ENCODE assay signal across 18 cellular contexts in genomic region chr13:27827646-27828045, GRCh38. TPM values are rescaled to one million over a fixed set of nuclear protein-coding genes. Genes with fewer than 3 reads are reported as not detected.
DNase-seq lines count a peak whose midpoint lies in the region; TF ChIP-seq lines count a peak whose summit lies in the region.
"Had no signal": no experiment of that assay in that cellular context is flagged by ENCODE, and none has a peak within 500 bp of the region (broad histone marks: within the 10 kb centered on the region; RNA-seq: fewer than 3 reads in every experiment).

No MANE protein-coding gene starts in this region.

- dilution Hi-C loops in mammary epithelial cell (cut with HindIII; ENCODE audit: low sequenced_read_pairs), result loop anchor here (25.0 kb wide), 1 partner anchor 135 kb away; the partner anchor contains the start of gene CDX2

- H3K27me3 Mint-ChIP-seq in MCF 10A (ENCODE audit: insufficient read depth, unreplicated experiment) (peaks cover 23% of the 10 kb centered on the region), HFFc6 (ENCODE audit: insufficient read depth) (peaks cover 29% of the 10 kb centered on the region)

- H3K4me1 ChIP-seq in mammary epithelial cell (ENCODE audit: insufficient read depth, low read length), result peaks cover 11% of the 10 kb centered on the region
- H3K4me1 ChIP-seq: BE2C had no signal

- H3K4me3 ChIP-seq in mammary epithelial cell (replicated peaks in 1 of 3; ENCODE audit: insufficient read depth in 1 of 3, low read depth in 2 of 3, low read length in 3 of 3), result no peak overlapping the region
- H3K4me3 ChIP-seq: GM23248 had no signal

- no peak for TF ChIP-seq CTCF in MCF 10A (IDR thresholded peaks at IDR 0.05; ENCODE audit: unreplicated experiment)
- TF ChIP-seq CTCF in mammary epithelial cell (conservative IDR thresholded peaks at IDR 0.05 in 1 of 2, IDR thresholded peaks at IDR 0.05 in 1 of 2; ENCODE audit: extremely low read depth in 1 of 2, insufficient read depth in 1 of 2, low read depth in 1 of 2, low read length in 2 of 2), result no peak
- TF ChIP-seq CTCF in HFFc6 (IDR thresholded peaks at IDR 0.05), result no peak

- no peaks in the 10 kb centered on the region for H4K20me1 ChIP-seq in mammary epithelial cell (ENCODE audit: insufficient read depth, low read length)

- no peaks in the 10 kb centered on the region for H3K9me3 ChIP-seq in mammary epithelial cell (replicated peaks; ENCODE audit: insufficient read depth, low read length)
- H3K9me3 ChIP-seq: BE2C had no signal

- POLR2A ChIA-PET in MCF 10A (lab: Yijun Ruan, JAX), result interaction anchor here (0.7 to 3.4 kb wide), 5 partner anchors 56 to 295 kb away, joined by 3 to 29 read pairs (median 3); partner anchors contain the start of genes LNX2 and POLR1D

- peaks cover 21% of the 10 kb centered on the region for H3K4me1 Mint-ChIP-seq in MCF 10A (ENCODE audit: insufficient read depth, unreplicated experiment)
- H3K4me1 Mint-ChIP-seq in HFFc6 (ENCODE audit: low read depth), result no peaks in the 10 kb centered on the region; the same call in 1 of the 2 replicates

- H3K27me3 ChIP-seq in mammary epithelial cell (ENCODE audit: insufficient read depth, low read length), result peaks cover 10% of the 10 kb centered on the region

- intact Hi-C loops in MCF 10A (cut with micrococcal nuclease), result loop anchor here (2.0 kb wide), 1 partner anchor 207 kb away; the partner anchor contains the start of genes LNX2 and POLR1D
- intact Hi-C loops in mammary epithelial cell (cut with micrococcal nuclease), result loop anchor here (2.0 to 5.0 kb wide), 2 partner anchors 35 to 170 kb away; partner anchors contain the start of gene GSX1

- DNase-seq in MCF 10A (ENCODE audit: unreplicated experiment), result no peak
- DNase-seq in mammary epithelial cell, result no peak
- DNase-seq in M059J (ENCODE audit: low read depth), result peak; percentile 3
- peak; percentile 33 for DNase-seq in NCI-H2196 treated with DMSO at 0.1 percent for 48 hours (lab: John Stamatoyannopoulos, UW; ENCODE audit: unreplicated experiment)
- no peak for DNase-seq in HFFc6
- no peak for DNase-seq in epidermal melanocyte (ENCODE audit: insufficient read length, low spot score)
- DNase-seq: ACHN; BE2C; C1 segment of cervical spinal cord; CD4-positive, CD25-positive, alpha-beta regulatory T cell; CD8-positive, alpha-beta memory T cell; DMS 273 treated with DMSO at 0.1 percent for 48 hours; DMS79; GDM1; H7 had no signal

- H2AFZ ChIP-seq in mammary epithelial cell (ENCODE audit: low read depth, low read length), result no peak overlapping the region
- H2AFZ ChIP-seq: GM23248 had no signal

- H3K36me3 ChIP-seq in mammary epithelial cell (ENCODE audit: insufficient read depth, low read length), result no peaks in the 10 kb centered on the region
- H3K36me3 ChIP-seq: BE2C had no signal

- 63% methylated on average over 4 of the region's 4 CpGs for WGBS in mammary epithelial cell (ENCODE audit: low coverage, missing lambda C conversion rate)

- H3K4me3 Mint-ChIP-seq in MCF 10A (ENCODE audit: unreplicated experiment) (peak overlapping the region; percentile 66), HFFc6 (no peak overlapping the region)
- H3K4me3 Mint-ChIP-seq: CD4-positive, CD25-positive, alpha-beta regulatory T cell; CD8-positive, alpha-beta memory T cell had no signal

- H3K9ac ChIP-seq in mammary epithelial cell (ENCODE audit: insufficient read depth, low read length), result no peak overlapping the region
- H3K9ac ChIP-seq: GM23248 had no signal

- H3K27ac Mint-ChIP-seq in MCF 10A (ENCODE audit: low read depth, unreplicated experiment) (peak overlapping the region; percentile 66), HFFc6 (no peak overlapping the region)
- H3K27ac Mint-ChIP-seq: CD4-positive, CD25-positive, alpha-beta regulatory T cell had no signal

- H3K36me3 Mint-ChIP-seq in MCF 10A (ENCODE audit: insufficient read depth, unreplicated experiment), result peaks cover 6% of the 10 kb centered on the region
- H3K36me3 Mint-ChIP-seq in HFFc6 (ENCODE audit: low read depth), result no peaks in the 10 kb centered on the region
- H3K36me3 Mint-ChIP-seq: CD4-positive, CD25-positive, alpha-beta regulatory T cell; CD8-positive, alpha-beta memory T cell had no signal

- BruUV-seq in MCF 10A (replicated peaks; lab: Mats Ljungman, UMichigan), result no TSS peak
- no TSS peak for BruUV-seq in mammary epithelial cell (replicated peaks; lab: Mats Ljungman, UMichigan)

- no peak overlapping the region for H3K4me2 ChIP-seq in mammary epithelial cell (ENCODE audit: insufficient read depth, low read depth, low read length)

- no peaks in the 10 kb centered on the region for H3K79me2 ChIP-seq in mammary epithelial cell (ENCODE audit: insufficient read depth, low read length)

- H3K9me3 Mint-ChIP-seq in MCF 10A (ENCODE audit: unreplicated experiment) (no peaks in the 10 kb centered on the region), HFFc6 (no peaks in the 10 kb centered on the region)

- in situ Hi-C loops in mammary epithelial cell (cut with MboI; ENCODE audit: low sequenced_read_pairs in 2 of 2), result loop anchor here (5.0 to 25.0 kb wide), 5 partner anchors 53 to 453 kb away; partner anchors contain the start of gene URAD (in 1 of the 2)

- CTCF ChIA-PET in MCF 10A (lab: Yijun Ruan, JAX), result interaction anchor here (0.6 to 8.2 kb wide), 44 partner anchors 10 to 874 kb away, joined by 3 to 173 read pairs (median 11); partner anchors contain the start of genes GTF3A and URAD
- CTCF ChIA-PET in mammary epithelial cell (lab: Charles Lee; ENCODE audit: low non-redundant PET), result no interaction called here

- H3K27ac ChIP-seq in mammary epithelial cell (ENCODE audit: insufficient read depth, low read depth, low read length), result no peak overlapping the region
- H3K27ac ChIP-seq: GM23248 had no signal

RNA-seq across cellular contexts. Expression of gene GSX1, which starts 35.4 kb away (rescaled TPM):
- total RNA-seq in MCF 10A (2022) (not detected in 2 replicates), mammary epithelial cell (not detected)
- not detected for polyA plus RNA-seq in mammary epithelial cell
- not detected for polyA minus RNA-seq in mammary epithelial cell
- total RNA-seq in M059J (2014; rRNA removed; shearing (Covaris generic)), result not detected in 2 replicates
- total RNA-seq in HFFc6 (2021; fragmentation: NEBNext Ultra II Directional; extraction: Animal tissue kit (Norgen Biotek cat#: 25700)), result not detected
- total RNA-seq: CD4-positive, CD25-positive, alpha-beta regulatory T cell; CD8-positive, alpha-beta memory T cell; Daoy; GM23248; H7; IMR-90 had no signal
- polyA plus RNA-seq: CD4-positive, CD25-positive, alpha-beta regulatory T cell; CD8-positive, alpha-beta memory T cell; GM23248; IMR-90 had no signal

Comparison
In these comparisons a context has a peak if more than half of its experiments do, and no peak if none do; other contexts are left out.
1. DNase-seq: peak in M059J (single experiment) and NCI-H2196 treated with DMSO at 0.1 percent for 48 hours (single experiment); none in MCF 10A (single experiment), mammary epithelial cell (single experiment), HFFc6 (single experiment) and epidermal melanocyte (single experiment).